Comparison of ENCODE assay signal across 16 cellular contexts in genomic region chr7:142112086-142112485, GRCh38. TPM values are rescaled to one million over a fixed set of nuclear protein-coding genes. Genes with fewer than 3 reads are reported as not detected.
A peak's percentile ranks its signal among the peaks of the same experiment; 100 is the strongest.
DNase-seq lines count a peak whose midpoint lies in the region; ATAC-seq and TF ChIP-seq lines count a peak whose summit lies in the region.
"Had no signal": no experiment of that assay in that cellular context is flagged by ENCODE, and none has a peak within 500 bp of the region (broad histone marks: within the 10 kb centered on the region; RNA-seq: fewer than 3 reads in every experiment).

No MANE protein-coding gene starts in this region.

- H3K36me3 ChIP-seq in mucosa of stomach (ENCODE audit: control insufficient read depth, insufficient read depth, low read length), result no peaks in the 10 kb centered on the region
- no peaks in the 10 kb centered on the region for H3K36me3 ChIP-seq in CD8-positive, alpha-beta T cell (ENCODE audit: insufficient read depth, low read length)

- no peaks in the 10 kb centered on the region for H3K9me3 ChIP-seq in mucosa of stomach (ENCODE audit: control insufficient read depth, low read length)
- H3K9me3 ChIP-seq in CD8-positive, alpha-beta T cell (ENCODE audit: low read length), result no peaks in the 10 kb centered on the region

- TF ChIP-seq CTCF in Calu3 (IDR thresholded peaks at IDR 0.05; ENCODE audit: unreplicated experiment) (no peak), WTC11 (IDR thresholded peaks at IDR 0.05) (no peak)
- no peak for TF ChIP-seq CTCF in CD8-positive, alpha-beta T cell (IDR thresholded peaks at IDR 0.05)

- peak; percentile 96 for ATAC-seq in WTC11
- no peak for ATAC-seq in CD8-positive, alpha-beta T cell

- DNase-seq in Calu3, result no peak
- DNase-seq in WTC11 (ENCODE audit: low spot score), result no peak
- DNase-seq in iPS DF 19.7 (ENCODE audit: low read depth, low spot score), result peak; percentile 68
- no peak for DNase-seq in COLO829 (ENCODE audit: low spot score)
- no peak for DNase-seq in NCI-H1048 (lab: John Stamatoyannopoulos, UW)
- no peak for DNase-seq in cerebellum (ENCODE audit: low spot score)
- no peak for DNase-seq in CD8-positive, alpha-beta T cell
- DNase-seq: CD4-positive, CD25-positive, alpha-beta regulatory T cell; NCI-H1436; NCI-H2029; NCI-H2171; PC-9 had no signal

- H3K9ac ChIP-seq in mucosa of stomach (ENCODE audit: low read length), result peak overlapping the region; percentile 26

- BruUV-seq in Calu3 (replicated peaks; lab: Mats Ljungman, UMichigan), result TSS peak; percentile 86

- intact Hi-C loops in Calu3 (cut with micrococcal nuclease; ENCODE audit: unreplicated experiment), result loop anchor here (5.0 to 10.0 kb wide), 2 partner anchors 135 to 247 kb away; no protein-coding TSS in a partner anchor
- intact Hi-C loops in CD8-positive, alpha-beta T cell (cut with DNase I, micrococcal nuclease), result no loop called here

- H3K27me3 Mint-ChIP-seq in Calu3 (ENCODE audit: unreplicated experiment) (no peaks in the 10 kb centered on the region), WTC11 (ENCODE audit: low read depth) (no peaks in the 10 kb centered on the region)
- peaks cover 5% of the 10 kb centered on the region for H3K27me3 Mint-ChIP-seq in CD8-positive, alpha-beta T cell (ENCODE audit: low read depth)
- H3K27me3 Mint-ChIP-seq: B cell; CD4-positive, CD25-positive, alpha-beta regulatory T cell had no signal

- no peak overlapping the region for H3K27ac ChIP-seq in CD8-positive, alpha-beta T cell (ENCODE audit: low read depth, low read length)
- H3K27ac ChIP-seq: 22Rv1, PC-9 had no signal

- CTCF ChIA-PET in Calu3 (lab: Charles Lee), result interaction anchor here (1.2 to 1.6 kb wide), 2 partner anchors 42 to 136 kb away, joined by 3 to 6 read pairs; no protein-coding TSS in a partner anchor
- CTCF ChIA-PET in WTC11 (lab: Charles Lee), result interaction anchor here (1.4 to 2.1 kb wide), 2 partner anchors 23 to 136 kb away, joined by 3 to 11 read pairs; no protein-coding TSS in a partner anchor
- CTCF ChIA-PET in CD8-positive, alpha-beta T cell (lab: Charles Lee), result no interaction called here

- POLR2A ChIA-PET in WTC11 (lab: Charles Lee), result interaction anchor here (0.5 kb wide), 1 partner anchor 1671 kb away, joined by 5 read pairs; no protein-coding TSS in a partner anchor
- POLR2A ChIA-PET in CD8-positive, alpha-beta T cell (lab: Charles Lee), result no interaction called here

- H3K4me1 Mint-ChIP-seq in Calu3 (ENCODE audit: low read depth, unreplicated experiment) (peaks cover 82% of the 10 kb centered on the region), WTC11 (peaks cover 19% of the 10 kb centered on the region)
- no peaks in the 10 kb centered on the region for H3K4me1 Mint-ChIP-seq in CD8-positive, alpha-beta T cell (ENCODE audit: low read depth)
- H3K4me1 Mint-ChIP-seq: B cell; CD4-positive, CD25-positive, alpha-beta regulatory T cell had no signal

- no peaks in the 10 kb centered on the region for H3K27me3 ChIP-seq in mucosa of stomach (ENCODE audit: control insufficient read depth, insufficient read depth, low read length)
- H3K27me3 ChIP-seq in CD8-positive, alpha-beta T cell (ENCODE audit: insufficient read depth, low read length), result no peaks in the 10 kb centered on the region

- H3K36me3 Mint-ChIP-seq in Calu3 (ENCODE audit: insufficient read depth, unreplicated experiment), result peaks cover 37% of the 10 kb centered on the region
- H3K36me3 Mint-ChIP-seq in WTC11, result no peaks in the 10 kb centered on the region
- H3K36me3 Mint-ChIP-seq in CD8-positive, alpha-beta T cell, result no peaks in the 10 kb centered on the region
- H3K36me3 Mint-ChIP-seq: CD4-positive, CD25-positive, alpha-beta regulatory T cell had no signal

- peaks cover 8% of the 10 kb centered on the region for H3K4me1 ChIP-seq in mucosa of stomach (ENCODE audit: control insufficient read depth, insufficient read depth, low read length)
- no peaks in the 10 kb centered on the region for H3K4me1 ChIP-seq in CD8-positive, alpha-beta T cell (ENCODE audit: insufficient read depth, low read length)

- peak overlapping the region; percentile 88 for H3K27ac Mint-ChIP-seq in Calu3 (ENCODE audit: unreplicated experiment)
- H3K27ac Mint-ChIP-seq in WTC11, result no peak overlapping the region
- H3K27ac Mint-ChIP-seq in CD8-positive, alpha-beta T cell, result no peak overlapping the region
- H3K27ac Mint-ChIP-seq: B cell; CD4-positive, CD25-positive, alpha-beta regulatory T cell had no signal

- H3K4me3 ChIP-seq in mucosa of stomach (ENCODE audit: low read length), result no peak overlapping the region
- no peak overlapping the region for H3K4me3 ChIP-seq in CD8-positive, alpha-beta T cell (ENCODE audit: low read depth, low read length)
- H3K4me3 ChIP-seq: PC-9 had no signal

- H3K9me3 Mint-ChIP-seq in Calu3 (ENCODE audit: low read depth, unreplicated experiment) (no peaks in the 10 kb centered on the region), WTC11 (no peaks in the 10 kb centered on the region)
- no peaks in the 10 kb centered on the region for H3K9me3 Mint-ChIP-seq in CD8-positive, alpha-beta T cell

- H3K4me3 Mint-ChIP-seq in Calu3 (ENCODE audit: low read depth, unreplicated experiment) (peak overlapping the region; percentile 91), WTC11 (no peak overlapping the region)
- H3K4me3 Mint-ChIP-seq in CD8-positive, alpha-beta T cell, result no peak overlapping the region
- H3K4me3 Mint-ChIP-seq: B cell; CD4-positive, CD25-positive, alpha-beta regulatory T cell had no signal

TF ChIP-seq in WTC11, 78 proteins besides CTCF, POLR2A, EP300 and RAD21 (continues in another document):
- TF ChIP-seq EMX1 (CRISPR knock-in tag; IDR thresholded peaks at IDR 0.05) (no peak), ATF2 (CRISPR knock-in tag; IDR thresholded peaks at IDR 0.05; ENCODE audit: borderline replicate concordance, low read depth) (no peak), ZNF263 (CRISPR knock-in tag; IDR thresholded peaks at IDR 0.05; ENCODE audit: low read depth) (no peak), ESRRA (CRISPR knock-in tag; IDR thresholded peaks at IDR 0.05; ENCODE audit: borderline replicate concordance) (no peak), ZNF416 (CRISPR knock-in tag; IDR thresholded peaks at IDR 0.05) (no peak), NR3C1 (CRISPR knock-in tag; conservative IDR thresholded peaks at IDR 0.05; ENCODE audit: low read depth) (no peak), ZNF396 (CRISPR knock-in tag; IDR thresholded peaks at IDR 0.05; ENCODE audit: borderline replicate concordance) (no peak), GABPB1 (CRISPR knock-in tag; IDR thresholded peaks at IDR 0.05) (no peak), E2F4 (CRISPR knock-in tag; IDR thresholded peaks at IDR 0.05; ENCODE audit: borderline replicate concordance, low read depth) (no peak)
- TF ChIP-seq, protein P1, sequence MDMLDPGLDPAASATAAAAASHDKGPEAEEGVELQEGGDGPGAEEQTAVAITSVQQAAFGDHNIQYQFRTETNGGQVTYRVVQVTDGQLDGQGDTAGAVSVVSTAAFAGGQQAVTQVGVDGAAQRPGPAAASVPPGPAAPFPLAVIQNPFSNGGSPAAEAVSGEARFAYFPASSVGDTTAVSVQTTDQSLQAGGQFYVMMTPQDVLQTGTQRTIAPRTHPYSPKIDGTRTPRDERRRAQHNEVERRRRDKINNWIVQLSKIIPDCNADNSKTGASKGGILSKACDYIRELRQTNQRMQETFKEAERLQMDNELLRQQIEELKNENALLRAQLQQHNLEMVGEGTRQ (CRISPR knock-in tag; IDR thresholded peaks at IDR 0.05), result no peak
- TF ChIP-seq, protein P2, sequence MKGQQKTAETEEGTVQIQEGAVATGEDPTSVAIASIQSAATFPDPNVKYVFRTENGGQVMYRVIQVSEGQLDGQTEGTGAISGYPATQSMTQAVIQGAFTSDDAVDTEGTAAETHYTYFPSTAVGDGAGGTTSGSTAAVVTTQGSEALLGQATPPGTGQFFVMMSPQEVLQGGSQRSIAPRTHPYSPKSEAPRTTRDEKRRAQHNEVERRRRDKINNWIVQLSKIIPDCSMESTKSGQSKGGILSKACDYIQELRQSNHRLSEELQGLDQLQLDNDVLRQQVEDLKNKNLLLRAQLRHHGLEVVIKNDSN (CRISPR knock-in tag; IDR thresholded peaks at IDR 0.05), result no peak

RNA-seq across cellular contexts. Expression of gene MGAM2, which starts 0.6 kb away (rescaled TPM):
- total RNA-seq in Calu3 (2022), result 69.5 and 124 TPM in 2 replicates
- 0.09 TPM in 1 of 3 replicates, not detected in the others for total RNA-seq in WTC11 (2021)
- 0.18 TPM for total RNA-seq in cerebellum
- not detected for total RNA-seq in CD8-positive, alpha-beta T cell
- total RNA-seq: B cell; CD4-positive, CD25-positive, alpha-beta regulatory T cell; NCI-H460; PC-9 had no signal

Comparison
In these comparisons a context has a peak if more than half of its experiments do, and no peak if none do; other contexts are left out.
1. RNA of gene MGAM2, which starts 0.6 kb away (total RNA-seq): 69.5 to 124 TPM in Calu3; 0.18 TPM in cerebellum (single experiment), 0.09 TPM in WTC11 and not detected in CD8-positive, alpha-beta T cell; every median in the first group is over 10 times any median in the second.